8 cellular contexts compared by ENCODE assay signal in genomic region chr17:17694229-17695081, GRCh38. TPM values are rescaled to one million over a fixed set of nuclear protein-coding genes. Genes with fewer than 3 reads are reported as not detected.
DNase-seq lines count a peak whose midpoint lies in the region; ATAC-seq, FAIRE-seq and TF ChIP-seq lines count a peak whose summit lies in the region.

No MANE protein-coding gene starts in this region.

- no TSS peak for BruUV-seq in HCT116 (replicated peaks; lab: Mats Ljungman, UMichigan)

- peak; percentile 81 for DNase-seq in GM06990 (ENCODE audit: extremely low read depth, insufficient read length)
- no peak for DNase-seq in HCT116 (ENCODE audit: low read depth, low spot score)
- peak; percentile 38 for DNase-seq in NCI-H146 treated with DMSO at 0.1 percent for 48 hours (lab: John Stamatoyannopoulos, UW; ENCODE audit: unreplicated experiment)
- peak; percentile 27 to 58 (median 44) for DNase-seq in activated CD4-positive, CD25-positive, alpha-beta regulatory T cell (lab: John Stamatoyannopoulos, UW)
- DNase-seq in caudate nucleus (lab: John Stamatoyannopoulos, UW) = peak in 55 of 61 donors; percentile 33 to 84 (median 69)
- DNase-seq in kidney = peak; percentile 93
- peak; percentile 47 to 52 for DNase-seq in stimulated activated CD4-positive, alpha-beta T cell treated with anti-CD3 and anti-CD28 coated beads, Interleukin-15, amount 100 ng/mL, for 1 hour (ENCODE audit: low read depth in 1 of 2, low spot score in 1 of 2)
- no peak for DNase-seq in NCI-H2107 treated with DMSO at 0.1 percent for 48 hours (lab: John Stamatoyannopoulos, UW; ENCODE audit: unreplicated experiment)

- RAD21 ChIA-PET in HCT116 (lab: Charles Lee; ENCODE audit: low non-redundant PET in 1 of 2, low total read pairs in 2 of 2, uncharacterized antibody in 2 of 2, unreplicated experiment in 2 of 2) = no interaction called here

- H3K27me3 ChIP-seq in GM06990 (replicated peaks; ENCODE audit: control insufficient read depth, insufficient read depth, low read length) = no peaks in the 10 kb centered on the region
- H3K27me3 ChIP-seq in HCT116 (ENCODE audit: insufficient read depth, low read length) = no peaks in the 10 kb centered on the region

- peak; percentile 68 for ATAC-seq in HCT116

- no peak for TF ChIP-seq RAD21 in HCT116 (IDR thresholded peaks at IDR 0.05; ENCODE audit: low read depth)

- H2AFZ ChIP-seq in HCT116 (ENCODE audit: low read depth, low read length, poor library complexity, severe bottlenecking) = no peak overlapping the region

- peak overlapping the region; percentile 94 for H3K27ac ChIP-seq in HCT116 (ENCODE audit: low read depth, low read length)
- peak overlapping the region; percentile 97 for H3K27ac ChIP-seq in caudate nucleus (ENCODE audit: low read depth, low read length)
- peak overlapping the region; percentile 94 to 98 for H3K27ac ChIP-seq in kidney (ENCODE audit: low read depth in 2 of 2, low read length in 2 of 2)

- no peak for FAIRE-seq in kidney (lab: Jason Lieb, UNC)

- H3K36me3 ChIP-seq in GM06990 (ENCODE audit: control insufficient read depth, insufficient read depth, low read length) (no peaks in the 10 kb centered on the region), HCT116 (ENCODE audit: control insufficient read depth in 1 of 2, insufficient read depth in 2 of 2, low read length in 2 of 2) (no peaks in the 10 kb centered on the region), kidney (ENCODE audit: control insufficient read depth in 1 of 2, insufficient read depth in 2 of 2, low read length in 2 of 2) (no peaks in the 10 kb centered on the region)

- TF ChIP-seq CTCF in GM06990 (IDR thresholded peaks at IDR 0.05; ENCODE audit: insufficient read depth, low read length, poor library complexity, severe bottlenecking) = no peak
- TF ChIP-seq CTCF in HCT116 (IDR thresholded peaks at IDR 0.05 in 2 of 3, conservative IDR thresholded peaks at IDR 0.05 in 1 of 3; ENCODE audit: borderline replicate concordance in 1 of 3, insufficient read depth in 1 of 3, low read depth in 2 of 3, low read length in 2 of 3) = no peak
- no peak for TF ChIP-seq CTCF in kidney (IDR thresholded peaks at IDR 0.05; ENCODE audit: borderline replicate concordance, extremely low read depth, insufficient read depth)

- H3K9me2 ChIP-seq in HCT116 (ENCODE audit: insufficient read depth) = no peaks in the 10 kb centered on the region

- intact Hi-C loops in HCT116 (cut with micrococcal nuclease) (no loop called here), kidney (cut with DNase I) (no loop called here)

- H3K9me3 ChIP-seq in HCT116 (ENCODE audit: control insufficient read depth in 1 of 2, insufficient read depth in 1 of 2, low read depth in 1 of 2, low read length in 2 of 2) (no peaks in the 10 kb centered on the region), kidney (ENCODE audit: control insufficient read depth in 1 of 2, low read length in 2 of 2) (no peaks in the 10 kb centered on the region)

- peak overlapping the region; percentile 99 for H3K4me2 ChIP-seq in HCT116 (ENCODE audit: low read length)

- H3K79me2 ChIP-seq in HCT116 (ENCODE audit: insufficient read depth, low read length) = peaks cover 97% of the 10 kb centered on the region

- POLR2A ChIA-PET in HCT116 (lab: Charles Lee) = interaction anchor here (1.1 to 2.3 kb wide), 2 partner anchors 11 to 12 kb away, joined by 3 to 6 read pairs; no protein-coding TSS in a partner anchor

- H3K4me3 ChIP-seq in GM06990 (replicated peaks; ENCODE audit: low read depth, low read length) = peak overlapping the region; percentile 79
- peak overlapping the region; percentile 73 to 83 for H3K4me3 ChIP-seq in HCT116 (replicated peaks in 1 of 2; ENCODE audit: low read depth in 1 of 2, low read length in 2 of 2)
- peak overlapping the region; percentile 62 to 73 for H3K4me3 ChIP-seq in kidney (ENCODE audit: low read length in 2 of 2)

- no peaks in the 10 kb centered on the region; the same call in 1 of the 2 replicates for H4K20me1 ChIP-seq in HCT116 (ENCODE audit: insufficient read depth)

- H3K4me1 ChIP-seq in HCT116 (ENCODE audit: control insufficient read depth in 1 of 2, insufficient read depth in 2 of 2, low read length in 2 of 2) (peaks cover 71 to 94% of the 10 kb centered on the region in 2 experiments), kidney (ENCODE audit: control insufficient read depth in 1 of 2, insufficient read depth in 1 of 2, low read depth in 1 of 2, low read length in 2 of 2) (peaks cover 53 to 58% of the 10 kb centered on the region in 2 donors)

- peak overlapping the region; percentile 91 for H3K9ac ChIP-seq in HCT116 (ENCODE audit: low read length)
- H3K9ac ChIP-seq in kidney (ENCODE audit: low read length in 2 of 2) = peak overlapping the region; percentile 79 to 89

- CTCF ChIA-PET in HCT116 (lab: Charles Lee) = no interaction called here

- TF ChIP-seq POLR2A in HCT116 (IDR thresholded peaks at IDR 0.05; ENCODE audit: borderline replicate concordance, extremely low read depth, insufficient read depth, insufficient read length) = no peak

TF ChIP-seq in HCT116, 20 proteins besides CTCF, POLR2A, EP300 and RAD21 (continues in another document):
- TF ChIP-seq POLR2AphosphoS5 (IDR thresholded peaks at IDR 0.05; ENCODE audit: low read depth, low read length) = peak; percentile 50
- no peak for TF ChIP-seq REST (IDR thresholded peaks at IDR 0.05; ENCODE audit: low read depth)
- no peak for TF ChIP-seq YY1 (IDR thresholded peaks at IDR 0.05; ENCODE audit: extremely low read depth, insufficient replicate concordance, low read depth, low read length)
- no peak for TF ChIP-seq SP1 (IDR thresholded peaks at IDR 0.05; ENCODE audit: low read depth)
- TF ChIP-seq SIN3A (IDR thresholded peaks at IDR 0.05; ENCODE audit: low read depth) = no peak
- TF ChIP-seq JUND (IDR thresholded peaks at IDR 0.05) = no peak
- no peak for TF ChIP-seq ZBTB33 (IDR thresholded peaks at IDR 0.05; ENCODE audit: extremely low read depth, insufficient replicate concordance, low read length)
- TF ChIP-seq ZFX (IDR thresholded peaks at IDR 0.05) = 0 out of 2 replicates have a peak, but pooled peaks have one; percentile 36
- no peak for TF ChIP-seq EGR1 (IDR thresholded peaks at IDR 0.05; ENCODE audit: low read depth)
- no peak for TF ChIP-seq EZH2phosphoT487 (IDR thresholded peaks at IDR 0.05; ENCODE audit: borderline replicate concordance)
- no peak for TF ChIP-seq ELF1 (IDR thresholded peaks at IDR 0.05; ENCODE audit: borderline replicate concordance, low read depth)
- TF ChIP-seq SRF (IDR thresholded peaks at IDR 0.05; ENCODE audit: low read depth) = no peak
- TF ChIP-seq MAX (IDR thresholded peaks at IDR 0.05) = peak; percentile 98
- TF ChIP-seq ATF3 (IDR thresholded peaks at IDR 0.05) = no peak
- TF ChIP-seq FOSL1 (IDR thresholded peaks at IDR 0.05; ENCODE audit: low read depth) = no peak
- TF ChIP-seq EZH2 (IDR thresholded peaks at IDR 0.05) = no peak
- no peak for TF ChIP-seq ZNF274 (IDR thresholded peaks at IDR 0.05; ENCODE audit: low read depth, low read length)
- no peak for TF ChIP-seq CEBPB (IDR thresholded peaks at IDR 0.05; ENCODE audit: low read depth)
- TF ChIP-seq CBX3 (IDR thresholded peaks at IDR 0.05; ENCODE audit: low read depth) = no peak

RNA-seq across cellular contexts. Expression of gene RAI1, which starts 13.2 kb away (rescaled TPM):
- 38.5 TPM for total RNA-seq in HCT116 (2021; ENCODE audit: unreplicated experiment)
- 21.0 and 25.2 TPM in 2 replicates for polyA plus RNA-seq in HCT116 (2012)
- 50.5 TPM for total RNA-seq in kidney
- 6.7 TPM for polyA plus RNA-seq in kidney (ENCODE audit: insufficient read depth, low read depth, low replicate concordance)

Comparison
In these comparisons a context has a peak if more than half of its experiments do, and no peak if none do; other contexts are left out.
1. DNase-seq: peak in GM06990 (single experiment), NCI-H146 treated with DMSO at 0.1 percent for 48 hours (single experiment), activated CD4-positive, CD25-positive, alpha-beta regulatory T cell (4 of 4), caudate nucleus (55 of 61), kidney (single experiment) and stimulated activated CD4-positive, alpha-beta T cell treated with anti-CD3 and anti-CD28 coated beads, Interleukin-15, amount 100 ng/mL, for 1 hour (2 of 2); none in HCT116 (single experiment) and NCI-H2107 treated with DMSO at 0.1 percent for 48 hours (single experiment).
2. Peak in every context shown above with its lines, with median percentiles within 50 percentile points of each other: H3K4me3 ChIP-seq and H3K27ac ChIP-seq.